24 cellular contexts compared by ENCODE assay signal in the genomic region with DNA sequence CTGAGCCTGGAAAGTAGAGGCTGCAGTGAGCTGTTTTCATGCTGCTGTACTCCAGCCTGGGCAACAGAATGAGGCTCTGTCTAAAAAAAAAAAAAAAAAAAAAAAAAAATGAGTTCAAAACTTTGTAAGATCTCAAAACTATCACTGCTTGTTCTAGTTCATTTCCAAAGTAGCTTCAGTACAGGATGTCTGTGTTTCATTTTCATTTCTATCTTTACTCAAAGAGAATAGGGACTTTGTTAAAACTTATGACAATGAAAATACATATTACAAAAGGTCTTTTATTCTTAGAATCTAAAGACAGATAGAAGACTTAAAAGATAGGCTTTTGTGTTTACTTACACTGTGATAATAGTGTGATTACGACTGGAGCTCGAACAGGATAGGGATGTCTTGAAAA.
"Had no signal": no experiment of that assay in that cellular context is flagged by ENCODE, and none has a peak within 500 bp of the region (broad histone marks: within the 10 kb centered on the region; RNA-seq: fewer than 3 reads in every experiment).

No MANE protein-coding gene starts in this region.

- H3K27me3 Mint-ChIP-seq: T-cell had no signal

- H3K4me3 ChIP-seq: PC-9, SJSA1, SK-N-MC had no signal

- H3K27ac Mint-ChIP-seq: T-cell had no signal

- H2AFZ ChIP-seq: PC-9 had no signal

- H3K4me1 ChIP-seq: SJSA1 had no signal

- H3K36me3 ChIP-seq: SJSA1 had no signal

- H3K4me1 Mint-ChIP-seq: T-cell had no signal

- H3K4me3 Mint-ChIP-seq: T-cell had no signal

- DNase-seq: Karpas-422, NCI-H1048, NCI-H1105 treated with DMSO at 0.1 percent for 48 hours, NCI-H146, NCI-H1694, NCI-H2029 treated with DMSO at 0.1 percent for 48 hours, NCI-H2081 treated with DMSO at 0.1 percent for 48 hours, NCI-H2171, NCI-H226, NCI-H446 treated with DMSO at 0.1 percent for 48 hours, NCI-H524, NCI-H526, NCI-H748 treated with DMSO at 0.1 percent for 48 hours, NCI-H82, PC-9, Right ventricle myocardium superior, RPMI8226, SHP77 treated with DMSO at 0.1 percent for 48 hours, T-cell had no signal

- H3K27ac ChIP-seq: KMS-11, PC-9, SJSA1, SK-N-MC had no signal

- H3K4me2 ChIP-seq: KMS-11, PC-9 had no signal

- H3K9ac ChIP-seq: KMS-11 had no signal

- H3K9me3 ChIP-seq: SJSA1 had no signal

- ATAC-seq: Panc1, SK-N-SH treated with all-trans-retinoic acid at 6 μM for 48 hours, T-cell had no signal

- H3K36me3 Mint-ChIP-seq: T-cell had no signal

- H3K27me3 ChIP-seq: SJSA1 had no signal
